In the genomic region with DNA sequence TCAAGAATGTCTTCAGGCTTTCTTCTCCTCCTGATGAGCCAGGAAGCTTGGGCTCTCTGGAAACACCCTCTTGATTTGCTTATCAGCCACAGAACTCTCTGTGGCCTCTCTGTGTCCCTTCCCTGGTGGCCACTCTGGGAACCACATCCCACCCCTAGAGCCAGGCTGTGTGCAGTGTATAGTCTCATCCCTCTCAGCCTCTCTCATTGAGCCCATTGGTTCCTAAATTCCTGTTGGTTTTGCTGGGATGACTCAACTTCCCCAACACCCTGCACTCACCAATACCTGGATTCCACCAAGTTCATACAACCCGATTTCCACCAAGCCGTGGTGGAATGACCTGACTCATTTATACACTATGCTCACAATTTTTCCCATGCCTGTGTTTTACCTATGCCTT, we compare ENCODE assay signal across 12 cellular contexts. TPM values are rescaled to one million over a fixed set of nuclear protein-coding genes. Genes with fewer than 3 reads are reported as not detected.
A peak's percentile ranks its signal among the peaks of the same experiment; 100 is the strongest.
DNase-seq lines count a peak whose midpoint lies in the region; ATAC-seq and TF ChIP-seq lines count a peak whose summit lies in the region.
"Had no signal": no experiment of that assay in that cellular context is flagged by ENCODE, and none has a peak within 500 bp of the region (broad histone marks: within the 10 kb centered on the region; RNA-seq: fewer than 3 reads in every experiment).

No MANE protein-coding gene starts in this region.

- peaks cover 46% of the 10 kb centered on the region for H3K4me1 Mint-ChIP-seq in HFFc6 (ENCODE audit: low read depth)
- no peaks in the 10 kb centered on the region for H3K4me1 Mint-ChIP-seq in naive thymus-derived CD4-positive, alpha-beta T cell

- H3K4me1 ChIP-seq in naive thymus-derived CD4-positive, alpha-beta T cell (ENCODE audit: control insufficient read depth in 2 of 2, insufficient read depth in 2 of 2, low read length in 2 of 2), result no peaks in the 10 kb centered on the region

- peaks cover 19% of the 10 kb centered on the region for H3K36me3 ChIP-seq in BJ (ENCODE audit: control insufficient read depth, insufficient read depth, low read length)
- no peaks in the 10 kb centered on the region for H3K36me3 ChIP-seq in naive thymus-derived CD4-positive, alpha-beta T cell (ENCODE audit: control insufficient read depth in 2 of 3, insufficient read depth in 3 of 3, low read length in 3 of 3)

- H3K4me3 ChIP-seq in BJ (ENCODE audit: low read depth, low read length), result no peak overlapping the region
- H3K4me3 ChIP-seq in naive thymus-derived CD4-positive, alpha-beta T cell (ENCODE audit: low read length), result no peak overlapping the region
- H3K4me3 ChIP-seq: lung had no signal

- H3K9me3 Mint-ChIP-seq in HFFc6, result no peaks in the 10 kb centered on the region
- H3K9me3 Mint-ChIP-seq in naive thymus-derived CD4-positive, alpha-beta T cell, result peaks cover 0 to 2% (median 0%) of the 10 kb centered on the region in 11 donors

- TF ChIP-seq CTCF in BJ (IDR thresholded peaks at IDR 0.05; ENCODE audit: insufficient read depth, low read depth, low read length) (peak; percentile 36; the same call in 1 of the 2 replicates), HFFc6 (IDR thresholded peaks at IDR 0.05) (peak; percentile 63)

- no peak overlapping the region for H3K4me3 Mint-ChIP-seq in HFFc6
- no peak overlapping the region for H3K4me3 Mint-ChIP-seq in naive thymus-derived CD4-positive, alpha-beta T cell

- CTCF ChIA-PET in BJ (lab: Yijun Ruan, JAX), result interaction anchor here (1.0 to 1.3 kb wide), 2 partner anchors 9 to 14 kb away, joined by 3 to 4 read pairs; no protein-coding TSS in a partner anchor
- CTCF ChIA-PET in naive thymus-derived CD4-positive, alpha-beta T cell (lab: Charles Lee), result no interaction called here

- peaks cover under 1% of the 10 kb centered on the region for H3K27me3 Mint-ChIP-seq in HFFc6 (ENCODE audit: insufficient read depth)
- peaks cover 0 to 36% (median 6%) of the 10 kb centered on the region in 5 donors for H3K27me3 Mint-ChIP-seq in naive thymus-derived CD4-positive, alpha-beta T cell

- POLR2A ChIA-PET in BJ (lab: Charles Lee), result no interaction called here
- POLR2A ChIA-PET in naive thymus-derived CD4-positive, alpha-beta T cell (lab: Charles Lee), result no interaction called here

- intact Hi-C loops in naive thymus-derived CD4-positive, alpha-beta T cell (cut with micrococcal nuclease), result no loop called here

- no peaks in the 10 kb centered on the region for H3K27me3 ChIP-seq in BJ (ENCODE audit: control insufficient read depth, insufficient read depth, low read length)
- no peaks in the 10 kb centered on the region for H3K27me3 ChIP-seq in naive thymus-derived CD4-positive, alpha-beta T cell (ENCODE audit: control insufficient read depth in 2 of 2, insufficient read depth in 2 of 2, low read length in 2 of 2)

- DNase-seq in BJ (ENCODE audit: low read depth) (no peak), HFFc6 (no peak), astrocyte of the hippocampus (ENCODE audit: low read depth, low spot score) (peak; percentile 65), kidney tubule cell (ENCODE audit: low spot score) (peak; percentile 94), GM03348 (ENCODE audit: low spot score) (no peak), GF-D8 (lab: John Stamatoyannopoulos, UW) (no peak), hippocampal formation (lab: John Stamatoyannopoulos, UW) (no peak)
- DNase-seq in naive thymus-derived CD4-positive, alpha-beta T cell, result no peak
- DNase-seq: activated gamma-delta T cell; stimulated activated CD8-positive, alpha-beta memory T cell treated with anti-CD3 and anti-CD28 coated beads, Interleukin-4, amount 100 ng/mL, for 48 hours had no signal

- no peak overlapping the region for H3K27ac ChIP-seq in naive thymus-derived CD4-positive, alpha-beta T cell (ENCODE audit: low read depth, low read length)

- H3K27ac Mint-ChIP-seq in HFFc6, result peak overlapping the region; percentile 33; the same call in 1 of the 2 replicates
- no peak overlapping the region for H3K27ac Mint-ChIP-seq in naive thymus-derived CD4-positive, alpha-beta T cell

- H3K9me3 ChIP-seq in naive thymus-derived CD4-positive, alpha-beta T cell (ENCODE audit: control insufficient read depth in 2 of 3, low read length in 3 of 3), result no peaks in the 10 kb centered on the region

- peaks cover 43% of the 10 kb centered on the region for H3K36me3 Mint-ChIP-seq in HFFc6 (ENCODE audit: low read depth)
- no peaks in the 10 kb centered on the region for H3K36me3 Mint-ChIP-seq in naive thymus-derived CD4-positive, alpha-beta T cell

- no peak for ATAC-seq in naive thymus-derived CD4-positive, alpha-beta T cell
- ATAC-seq: sciatic nerve had no signal

RNA-seq across cellular contexts. Expression of a gene that starts 5.2 kb away (rescaled TPM):
- 76.5 and 82.4 TPM in 2 replicates for polyA plus RNA-seq in BJ (2011; rRNA removed)
- 81.8 and 87.8 TPM in 2 replicates for polyA minus RNA-seq in BJ (2011; rRNA and poly(A)+ RNA removed)
- 10 to 100 TPM; 35.5 to 73.3 (median 38.2) TPM for total RNA-seq in HFFc6 (2021; fragmentation: NEBNext Ultra II Directional; extraction: Animal tissue kit (Norgen Biotek cat#: 25700))
- total RNA-seq in naive thymus-derived CD4-positive, alpha-beta T cell, result 1 to 10 TPM in 1 of 5 experiments, under 1 TPM in 1, not detected in 3; 0.11 to 1.4 TPM
- not detected for polyA plus RNA-seq in naive thymus-derived CD4-positive, alpha-beta T cell

Comparison
In these comparisons a context has a peak if more than half of its experiments do, and no peak if none do; other contexts are left out.
1. DNase-seq: peak in astrocyte of the hippocampus (single experiment) and kidney tubule cell (single experiment); none in BJ (single experiment), HFFc6 (single experiment), GM03348 (single experiment), naive thymus-derived CD4-positive, alpha-beta T cell (0 of 9), GF-D8 (single experiment) and hippocampal formation (0 of 2).
2. RNA of a gene that starts 5.2 kb away (total RNA-seq): 35.5 to 73.3 TPM in HFFc6; 0.11 to 1.4 TPM in naive thymus-derived CD4-positive, alpha-beta T cell; every median in the first group is over 10 times any median in the second.